ENCODE assay signal across 22 cellular contexts in genomic region chr2:7632420-7632819, GRCh38.
A peak's percentile ranks its signal among the peaks of the same experiment; 100 is the strongest.
DNase-seq lines count a peak whose midpoint lies in the region; ATAC-seq, FAIRE-seq and TF ChIP-seq lines count a peak whose summit lies in the region.
"Had no signal": no experiment of that assay in that cellular context is flagged by ENCODE, and none has a peak within 500 bp of the region (broad histone marks: within the 10 kb centered on the region; RNA-seq: fewer than 3 reads in every experiment).

No MANE protein-coding gene starts in this region.

- H3K27me3 ChIP-seq in HepG2 (ENCODE audit: control insufficient read depth in 1 of 2, insufficient read depth in 2 of 2, low read length in 2 of 2) (no peaks in the 10 kb centered on the region; a peak in 1 of 5 replicates), right lobe of liver (no peaks in the 10 kb centered on the region), K562 (ENCODE audit: control insufficient read depth in 2 of 2, insufficient read depth in 2 of 2, low read length in 2 of 2) (no peaks in the 10 kb centered on the region), H1 (replicated peaks in 1 of 4; ENCODE audit: control insufficient read depth in 3 of 4, extremely low read depth in 1 of 4, insufficient read depth in 3 of 4, low read length in 3 of 4) (no peaks in the 10 kb centered on the region), prostate gland (replicated peaks; ENCODE audit: insufficient read depth) (no peaks in the 10 kb centered on the region)
- H3K27me3 ChIP-seq: BLaER1 treated with 17β-estradiol and CSF1 and Interleukin-3, amounts not matched to agents 10 nM and 100 nM had no signal

- H2BK15ac ChIP-seq in H1 (ENCODE audit: low read length): 0 out of 2 replicates have a peak overlapping the region, but pooled peaks have one; percentile 18

- H2AK5ac ChIP-seq in H1 (ENCODE audit: low read depth, low read length): no peak overlapping the region

- in situ Hi-C loops in HepG2 (cut with HindIII; ENCODE audit: extremely low pct_ligation_motif_present, low pct_unique_long_range_greater_than_20kb): no loop called here
- in situ Hi-C loops in K562 (cut with MboI): no loop called here

- H3K36me3 Mint-ChIP-seq in activated T-helper 17 cell treated with anti-CD3 and anti-CD28 coated beads, Interleukin-2, amount 50 U/mL, for 72 hours (ENCODE audit: low read depth): no peaks in the 10 kb centered on the region
- H3K36me3 Mint-ChIP-seq: CD8-positive, alpha-beta T cell had no signal

- H3K4me3 ChIP-seq in HepG2 (replicated peaks in 1 of 3; ENCODE audit: insufficient read depth in 1 of 3, low read depth in 2 of 3, low read length in 3 of 3): no peak overlapping the region
- no peak overlapping the region for H3K4me3 ChIP-seq in right lobe of liver
- H3K4me3 ChIP-seq in K562: no peak overlapping the region
- H3K4me3 ChIP-seq in H1 (ENCODE audit: extremely low read depth in 1 of 4, insufficient read depth in 2 of 4, low read depth in 3 of 4, low read length in 4 of 4): no peak overlapping the region
- H3K4me3 ChIP-seq in prostate gland: no peak overlapping the region
- H3K4me3 ChIP-seq: A549; BLaER1 treated with 17β-estradiol and CSF1 and Interleukin-3, amounts not matched to agents 10 nM and 100 nM had no signal

- H4K20me1 ChIP-seq in HepG2 (ENCODE audit: insufficient read depth, low read length) (no peaks in the 10 kb centered on the region), K562 (replicated peaks; ENCODE audit: control insufficient read depth, insufficient read depth, low read length) (no peaks in the 10 kb centered on the region), H1 (replicated peaks in 1 of 2; ENCODE audit: control insufficient read depth in 1 of 2, insufficient read depth in 2 of 2, low read length in 2 of 2) (no peaks in the 10 kb centered on the region)
- H4K20me1 ChIP-seq: BLaER1 treated with 17β-estradiol and CSF1 and Interleukin-3, amounts not matched to agents 10 nM and 100 nM had no signal

- WGBS in HepG2 (ENCODE audit: low lambda C conversion rate): 25% methylated on average over 4 of the region's 4 CpGs
- 67% methylated on average over 4 of the region's 4 CpGs for WGBS in right lobe of liver (ENCODE audit: insufficient coverage, low coverage, low lambda C conversion rate, missing lambda C conversion rate)
- WGBS in K562 (ENCODE audit: insufficient coverage, low coverage, missing lambda C conversion rate): 0% methylated on average over 4 of the region's 4 CpGs
- WGBS in H1 (ENCODE audit: extremely low coverage in 1 of 2, insufficient coverage in 1 of 2, insufficient read length in 1 of 2, insufficient replicate concordance in 2 of 2, low coverage in 1 of 2, low lambda C conversion rate in 2 of 2, missing lambda C conversion rate in 1 of 2), 2 experiments: 81% methylated on average over 4 of the region's 4 CpGs; no CpG with 5 or more reads in 1 of the 2 experiments
- 83% methylated on average over 4 of the region's 4 CpGs for WGBS in prostate gland

- POLR2A ChIA-PET in HepG2 (lab: Yijun Ruan, JAX): no interaction called here
- POLR2A ChIA-PET in K562 (lab: Yijun Ruan, JAX): no interaction called here
- POLR2A ChIA-PET in H1 (lab: Charles Lee; ENCODE audit: partially characterized antibody): no interaction called here

- H2BK5ac ChIP-seq in H1 (ENCODE audit: low read depth, low read length): no peak overlapping the region

- H3K9me3 Mint-ChIP-seq in activated T-helper 17 cell treated with anti-CD3 and anti-CD28 coated beads, Interleukin-2, amount 50 U/mL, for 72 hours: no peaks in the 10 kb centered on the region
- H3K9me3 Mint-ChIP-seq: CD4-positive, alpha-beta T cell; CD8-positive, alpha-beta T cell had no signal

- H3K4me2 ChIP-seq in HepG2 (ENCODE audit: low read depth, low read length) (no peak overlapping the region), K562 (ENCODE audit: insufficient read depth, low read length) (no peak overlapping the region), H1 (ENCODE audit: insufficient read depth in 1 of 2, low read depth in 2 of 2, low read length in 2 of 2) (no peak overlapping the region)
- H3K4me2 ChIP-seq: A549 had no signal

- H4K8ac ChIP-seq in H1 (ENCODE audit: extremely low read depth, insufficient read depth, low read length): no peak overlapping the region

- TF ChIP-seq RAD21 in HepG2 (CRISPR knock-in tag; IDR thresholded peaks at IDR 0.05) (no peak), K562 (CRISPR knock-in tag; conservative IDR thresholded peaks at IDR 0.05 in 1 of 2, IDR thresholded peaks at IDR 0.05 in 1 of 2) (no peak), H1 (IDR thresholded peaks at IDR 0.05 in 1 of 2, conservative IDR thresholded peaks at IDR 0.05 in 1 of 2; ENCODE audit: low read depth in 2 of 2, low read length in 2 of 2) (no peak)

- intact Hi-C loops in HepG2 (cut with micrococcal nuclease; ENCODE audit: unreplicated experiment) (no loop called here), right lobe of liver (cut with DNase I) (no loop called here), K562 (cut with micrococcal nuclease) (no loop called here), prostate gland (cut with DNase I) (no loop called here)

- no peak for TF ChIP-seq CTCF in HepG2 (CRISPR knock-in tag; IDR thresholded peaks at IDR 0.05)
- TF ChIP-seq CTCF in right lobe of liver (IDR thresholded peaks at IDR 0.05): no peak
- TF ChIP-seq CTCF in K562 (IDR thresholded peaks at IDR 0.05 in 2 of 3, conservative IDR thresholded peaks at IDR 0.05 in 1 of 3; ENCODE audit: insufficient read depth in 2 of 3, low read depth in 1 of 3, low read length in 3 of 3): no peak
- TF ChIP-seq CTCF in H1 (IDR thresholded peaks at IDR 0.05; ENCODE audit: control extremely low read depth in 1 of 3, insufficient read depth in 1 of 3, low read depth in 1 of 3, low read length in 3 of 3): no peak
- TF ChIP-seq CTCF in prostate gland (IDR thresholded peaks at IDR 0.05): no peak

- H3K79me1 ChIP-seq in H1 (ENCODE audit: low read depth, low read length): no peaks in the 10 kb centered on the region

- H3K27me3 Mint-ChIP-seq in activated T-helper 17 cell treated with anti-CD3 and anti-CD28 coated beads, Interleukin-2, amount 50 U/mL, for 72 hours: no peaks in the 10 kb centered on the region
- H3K27me3 Mint-ChIP-seq: CD4-positive, alpha-beta T cell had no signal

- no peak overlapping the region for H4K5ac ChIP-seq in H1 (ENCODE audit: insufficient read length, low read depth, low read length)

- H3K36me3 ChIP-seq in HepG2 (replicated peaks in 1 of 2; ENCODE audit: control insufficient read depth in 1 of 2, insufficient read depth in 2 of 2, low read length in 2 of 2) (no peaks in the 10 kb centered on the region), right lobe of liver (no peaks in the 10 kb centered on the region), K562 (ENCODE audit: control insufficient read depth, insufficient read depth, low read length) (no peaks in the 10 kb centered on the region), H1 (ENCODE audit: control insufficient read depth in 2 of 4, insufficient read depth in 4 of 4, low read length in 3 of 4) (no peaks in the 10 kb centered on the region; a peak in 1 of 8 replicates), prostate gland (no peaks in the 10 kb centered on the region)
- H3K36me3 ChIP-seq: BLaER1 treated with 17β-estradiol and CSF1 and Interleukin-3, amounts not matched to agents 10 nM and 100 nM had no signal

- FAIRE-seq in HepG2 (lab: Jason Lieb, UNC): no peak
- no peak for FAIRE-seq in K562 (lab: Jason Lieb, UNC)
- FAIRE-seq in H1 (lab: Jason Lieb, UNC): no peak
- FAIRE-seq: A549, D721Med, GM12891 had no signal

- TF ChIP-seq POLR2A in HepG2 (IDR thresholded peaks at IDR 0.05; ENCODE audit: insufficient read depth in 1 of 2, low read depth in 2 of 2, low read length in 2 of 2) (no peak), right lobe of liver (IDR thresholded peaks at IDR 0.05) (no peak), K562 (conservative IDR thresholded peaks at IDR 0.05) (no peak), H1 (IDR thresholded peaks at IDR 0.05; ENCODE audit: control extremely low read depth in 1 of 2, low read depth in 2 of 2, low read length in 2 of 2) (no peak), prostate gland (IDR thresholded peaks at IDR 0.05) (no peak)

- CTCF ChIA-PET in HepG2 (lab: Yijun Ruan, JAX; ENCODE audit: low intra/inter-chr PET ratio, low total read pairs): no interaction called here
- CTCF ChIA-PET in K562 (lab: Yijun Ruan, JAX; ENCODE audit: low intra/inter-chr PET ratio): no interaction called here
- CTCF ChIA-PET in H1 (lab: Charles Lee; ENCODE audit: partially characterized antibody): interaction anchor here (0.6 kb wide), 1 partner anchor 1463 kb away, joined by 4 read pairs; no protein-coding TSS in a partner anchor

- H3K9me1 ChIP-seq in K562 (ENCODE audit: control insufficient read depth, insufficient read depth, low read length): no peaks in the 10 kb centered on the region

- no peak overlapping the region for H2BK20ac ChIP-seq in H1 (ENCODE audit: low read length)

- no peak overlapping the region for H3K56ac ChIP-seq in H1 (replicated peaks; ENCODE audit: insufficient read length, low read depth, low read length)

- no peaks in the 10 kb centered on the region for H3K23me2 ChIP-seq in H1 (ENCODE audit: low read depth, low read length)

- H3K4me1 ChIP-seq in HepG2 (ENCODE audit: insufficient read depth, low read length) (no peaks in the 10 kb centered on the region), right lobe of liver (no peaks in the 10 kb centered on the region), K562 (replicated peaks in 1 of 2; ENCODE audit: control insufficient read depth in 2 of 2, insufficient read depth in 2 of 2, low read length in 2 of 2) (no peaks in the 10 kb centered on the region), H1 (replicated peaks in 1 of 4; ENCODE audit: control insufficient read depth in 3 of 4, insufficient read depth in 4 of 4, low read length in 3 of 4) (no peaks in the 10 kb centered on the region), prostate gland (replicated peaks) (no peaks in the 10 kb centered on the region)
- H3K4me1 ChIP-seq: A549, Caco-2 had no signal

- no peaks in the 10 kb centered on the region for H3K4me1 Mint-ChIP-seq in activated T-helper 17 cell treated with anti-CD3 and anti-CD28 coated beads, Interleukin-2, amount 50 U/mL, for 72 hours
- H3K4me1 Mint-ChIP-seq: B cell had no signal

- H3K23ac ChIP-seq in H1 (ENCODE audit: insufficient read length): no peak overlapping the region

- H3K27ac Mint-ChIP-seq in activated T-helper 17 cell treated with anti-CD3 and anti-CD28 coated beads, Interleukin-2, amount 50 U/mL, for 72 hours: no peak overlapping the region
- H3K27ac Mint-ChIP-seq: B cell; CD4-positive, alpha-beta T cell; CD8-positive, alpha-beta T cell had no signal

- H3K9ac ChIP-seq in HepG2 (ENCODE audit: insufficient read depth, low read depth, low read length) (no peak overlapping the region), K562 (ENCODE audit: insufficient read depth in 1 of 2, low read depth in 2 of 2, low read length in 2 of 2) (no peak overlapping the region), H1 (replicated peaks in 1 of 4; ENCODE audit: extremely low read depth in 1 of 4, low read depth in 3 of 4, low read length in 3 of 4) (no peak overlapping the region)
- H3K9ac ChIP-seq: BLaER1 treated with 17β-estradiol and CSF1 and Interleukin-3, amounts not matched to agents 10 nM and 100 nM had no signal

- H3K4ac ChIP-seq in H1 (replicated peaks; ENCODE audit: insufficient read length, low read depth, low read length): no peak overlapping the region

- TF ChIP-seq EP300 in HepG2 (IDR thresholded peaks at IDR 0.05; ENCODE audit: low read depth in 2 of 2, low read length in 2 of 2) (no peak), HepG2 (CRISPR knock-in tag; IDR thresholded peaks at IDR 0.05; ENCODE audit: borderline replicate concordance) (no peak), K562 (IDR thresholded peaks at IDR 0.05; ENCODE audit: low read length) (no peak), H1 (IDR thresholded peaks at IDR 0.05; ENCODE audit: borderline replicate concordance in 1 of 2, low read depth in 2 of 2, low read length in 2 of 2) (no peak)

- no peak overlapping the region for H3K18ac ChIP-seq in H1 (ENCODE audit: extremely low read depth, low read length)

- H3K79me2 ChIP-seq in HepG2 (ENCODE audit: insufficient read depth, low read length) (no peaks in the 10 kb centered on the region), K562 (ENCODE audit: control insufficient read depth, insufficient read depth, low read length) (no peaks in the 10 kb centered on the region), H1 (ENCODE audit: control insufficient read depth in 1 of 2, insufficient read depth in 2 of 2, low read length in 2 of 2) (no peaks in the 10 kb centered on the region)

- no peak overlapping the region for H3K14ac ChIP-seq in H1 (ENCODE audit: insufficient read length)

- H2BK120ac ChIP-seq in H1 (replicated peaks; ENCODE audit: low read depth, low read length): no peak overlapping the region

- H3K4me3 Mint-ChIP-seq in activated T-helper 17 cell treated with anti-CD3 and anti-CD28 coated beads, Interleukin-2, amount 50 U/mL, for 72 hours: no peak overlapping the region
- H3K4me3 Mint-ChIP-seq: B cell; CD4-positive, alpha-beta T cell; CD8-positive, alpha-beta T cell had no signal

- H3K27ac ChIP-seq in HepG2 (ENCODE audit: extremely low read length, insufficient read depth, low read length) (no peak overlapping the region), right lobe of liver (no peak overlapping the region), K562 (ENCODE audit: extremely low read depth, low read depth, low read length) (no peak overlapping the region), H1 (ENCODE audit: low read depth, low read length) (no peak overlapping the region), prostate gland (no peak overlapping the region)
- H3K27ac ChIP-seq: 22Rv1, A549, C4-2B had no signal

- ATAC-seq in HepG2: no peak
- ATAC-seq in right lobe of liver: no peak
- no peak for ATAC-seq in K562
- ATAC-seq in activated T-helper 17 cell treated with anti-CD3 and anti-CD28 coated beads, Interleukin-2, amount 50 U/mL, for 72 hours (replicated peaks): no peak
- no peak for ATAC-seq in GM18858 (IDR thresholded peaks at IDR 0.05; ENCODE audit: unreplicated experiment)
- ATAC-seq: A549; CD8-positive, alpha-beta T cell had no signal

- H2BK12ac ChIP-seq in H1 (ENCODE audit: low read depth, low read length): no peak overlapping the region

- H2AFZ ChIP-seq in HepG2 (ENCODE audit: low read length) (no peak overlapping the region), K562 (ENCODE audit: low read depth, low read length) (no peak overlapping the region), H1 (ENCODE audit: low read length) (no peak overlapping the region)

- no peaks in the 10 kb centered on the region for H3K9me3 ChIP-seq in HepG2 (ENCODE audit: low read length)
- no peaks in the 10 kb centered on the region for H3K9me3 ChIP-seq in right lobe of liver
- no peaks in the 10 kb centered on the region for H3K9me3 ChIP-seq in K562 (replicated peaks; ENCODE audit: control insufficient read depth, insufficient read depth, low read depth, low read length)
- H3K9me3 ChIP-seq in H1 (ENCODE audit: insufficient read depth in 2 of 2, low read depth in 1 of 2, low read length in 1 of 2): no peaks in the 10 kb centered on the region
- no peaks in the 10 kb centered on the region for H3K9me3 ChIP-seq in prostate gland
- H3K9me3 ChIP-seq: A549, Caco-2 had no signal

- no TSS peak for BruUV-seq in HepG2 (replicated peaks; lab: Mats Ljungman, UMichigan)
- BruUV-seq in K562 (replicated peaks; lab: Mats Ljungman, UMichigan): no TSS peak

- H4K91ac ChIP-seq in H1 (replicated peaks; ENCODE audit: insufficient read length, low read length): no peak overlapping the region

- DNase-seq in HepG2 (ENCODE audit: low spot score) (no peak), right lobe of liver (no peak), K562 (ENCODE audit: extremely low read depth in 1 of 4, low spot score in 3 of 4) (no peak), H1 (ENCODE audit: low read depth in 1 of 2, low spot score in 2 of 2) (no peak), prostate gland (ENCODE audit: low spot score) (no peak)
- DNase-seq: AML-193; Caco-2; Calu3; CD4-positive, alpha-beta T cell; CD8-positive, alpha-beta T cell; DMS79 treated with DMSO at 0.1 percent for 48 hours; EL; GDM1 had no signal
